In the genomic region with DNA sequence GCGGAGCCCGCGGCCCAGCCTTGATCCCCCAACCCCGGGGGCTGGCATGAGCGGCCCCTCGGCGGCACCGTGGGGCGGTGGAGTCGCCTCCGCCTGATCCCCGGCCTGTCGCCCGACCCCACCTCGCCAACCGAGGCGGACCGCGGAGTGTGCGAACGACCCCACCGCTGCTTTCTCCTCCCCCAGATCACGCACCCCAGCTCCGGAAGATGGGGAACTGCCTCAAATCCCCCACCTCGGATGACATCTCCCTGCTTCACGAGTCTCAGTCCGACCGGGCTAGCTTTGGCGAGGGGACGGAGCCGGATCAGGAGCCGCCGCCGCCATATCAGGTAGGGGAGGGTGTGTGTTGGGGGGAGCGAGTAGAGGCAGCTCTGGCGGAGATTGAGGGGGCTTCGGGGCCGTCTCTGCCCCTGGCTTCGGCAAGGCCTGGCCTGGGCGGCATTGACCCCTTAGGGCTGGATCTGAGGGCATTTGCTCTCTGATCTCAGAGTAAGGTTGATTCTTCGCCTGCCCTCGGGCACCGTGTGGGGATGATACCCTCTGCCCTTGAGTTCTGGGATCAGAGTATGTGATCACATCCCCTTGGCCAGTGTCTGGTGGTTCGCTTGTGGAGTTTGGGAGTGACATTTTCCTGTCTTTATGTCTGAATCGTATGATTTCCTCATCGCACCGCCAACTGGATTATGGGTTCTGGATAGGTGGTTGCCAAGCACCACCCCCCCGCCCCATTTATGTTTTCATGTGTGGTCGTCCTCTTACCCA, we compare ENCODE assay signal across 1 cellular context.
TF ChIP-seq lines count a peak whose summit lies in the region.

No MANE protein-coding gene starts in this region.

TF ChIP-seq in HEK293, 187 proteins besides CTCF, POLR2A, EP300 and RAD21 (continued from another document and continues in another):
- no peak for TF ChIP-seq ATF2 (tag by site-specific recombination; IDR thresholded peaks at IDR 0.05; ENCODE audit: low read depth)
- no peak for TF ChIP-seq HOXA7 (CRISPR knock-in tag; IDR thresholded peaks at IDR 0.05; ENCODE audit: borderline replicate concordance)
- no peak for TF ChIP-seq ZSCAN5A (tag by site-specific recombination; IDR thresholded peaks at IDR 0.05)
- TF ChIP-seq, protein P1, sequence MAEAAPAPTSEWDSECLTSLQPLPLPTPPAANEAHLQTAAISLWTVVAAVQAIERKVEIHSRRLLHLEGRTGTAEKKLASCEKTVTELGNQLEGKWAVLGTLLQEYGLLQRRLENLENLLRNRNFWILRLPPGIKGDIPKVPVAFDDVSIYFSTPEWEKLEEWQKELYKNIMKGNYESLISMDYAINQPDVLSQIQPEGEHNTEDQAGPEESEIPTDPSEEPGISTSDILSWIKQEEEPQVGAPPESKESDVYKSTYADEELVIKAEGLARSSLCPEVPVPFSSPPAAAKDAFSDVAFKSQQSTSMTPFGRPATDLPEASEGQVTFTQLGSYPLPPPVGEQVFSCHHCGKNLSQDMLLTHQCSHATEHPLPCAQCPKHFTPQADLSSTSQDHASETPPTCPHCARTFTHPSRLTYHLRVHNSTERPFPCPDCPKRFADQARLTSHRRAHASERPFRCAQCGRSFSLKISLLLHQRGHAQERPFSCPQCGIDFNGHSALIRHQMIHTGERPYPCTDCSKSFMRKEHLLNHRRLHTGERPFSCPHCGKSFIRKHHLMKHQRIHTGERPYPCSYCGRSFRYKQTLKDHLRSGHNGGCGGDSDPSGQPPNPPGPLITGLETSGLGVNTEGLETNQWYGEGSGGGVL (tag by site-specific recombination; IDR thresholded peaks at IDR 0.05) = peak; percentile 73; the same call in 1 of the 2 replicates
- TF ChIP-seq ZNF366 (tag by site-specific recombination; conservative IDR thresholded peaks at IDR 0.05) = peak; percentile 26; the same call in 1 of the 2 replicates
- TF ChIP-seq, protein P2, sequence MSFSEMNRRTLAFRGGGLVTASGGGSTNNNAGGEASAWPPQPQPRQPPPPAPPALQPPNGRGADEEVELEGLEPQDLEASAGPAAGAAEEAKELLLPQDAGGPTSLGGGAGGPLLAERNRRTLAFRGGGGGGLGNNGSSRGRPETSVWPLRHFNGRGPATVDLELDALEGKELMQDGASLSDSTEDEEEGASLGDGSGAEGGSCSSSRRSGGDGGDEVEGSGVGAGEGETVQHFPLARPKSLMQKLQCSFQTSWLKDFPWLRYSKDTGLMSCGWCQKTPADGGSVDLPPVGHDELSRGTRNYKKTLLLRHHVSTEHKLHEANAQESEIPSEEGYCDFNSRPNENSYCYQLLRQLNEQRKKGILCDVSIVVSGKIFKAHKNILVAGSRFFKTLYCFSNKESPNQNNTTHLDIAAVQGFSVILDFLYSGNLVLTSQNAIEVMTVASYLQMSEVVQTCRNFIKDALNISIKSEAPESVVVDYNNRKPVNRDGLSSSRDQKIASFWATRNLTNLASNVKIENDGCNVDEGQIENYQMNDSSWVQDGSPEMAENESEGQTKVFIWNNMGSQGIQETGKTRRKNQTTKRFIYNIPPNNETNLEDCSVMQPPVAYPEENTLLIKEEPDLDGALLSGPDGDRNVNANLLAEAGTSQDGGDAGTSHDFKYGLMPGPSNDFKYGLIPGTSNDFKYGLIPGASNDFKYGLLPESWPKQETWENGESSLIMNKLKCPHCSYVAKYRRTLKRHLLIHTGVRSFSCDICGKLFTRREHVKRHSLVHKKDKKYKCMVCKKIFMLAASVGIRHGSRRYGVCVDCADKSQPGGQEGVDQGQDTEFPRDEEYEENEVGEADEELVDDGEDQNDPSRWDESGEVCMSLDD (tag by site-specific recombination; IDR thresholded peaks at IDR 0.05) = peak; percentile 71; the same call in 1 of the 2 replicates
- no peak for TF ChIP-seq ZNF214 (tag by site-specific recombination; IDR thresholded peaks at IDR 0.05; ENCODE audit: borderline replicate concordance)
- TF ChIP-seq ZBTB11 (tag by site-specific recombination; conservative IDR thresholded peaks at IDR 0.05; ENCODE audit: low read depth) = peak; percentile 42; the same call in 1 of the 2 replicates
- 0 out of 2 replicates have a peak, but pooled peaks have one; percentile 29 for TF ChIP-seq ZNF146 (tag by site-specific recombination; IDR thresholded peaks at IDR 0.05)
- no peak for TF ChIP-seq ZNF473 (tag by site-specific recombination; IDR thresholded peaks at IDR 0.05)
- TF ChIP-seq WT1 (tag by site-specific recombination; IDR thresholded peaks at IDR 0.05) = no peak; the same call in 1 of the 2 replicates
- TF ChIP-seq ZXDB (tag by site-specific recombination; IDR thresholded peaks at IDR 0.05) = peak; percentile 28; the same call in 1 of the 2 replicates
- TF ChIP-seq SP7 (tag by site-specific recombination; IDR thresholded peaks at IDR 0.05) = 0 out of 2 replicates have a peak, but pooled peaks have one; percentile 54
- TF ChIP-seq ZNF239 (tag by site-specific recombination; IDR thresholded peaks at IDR 0.05) = 0 out of 2 replicates have a peak, but pooled peaks have one; percentile 10
- TF ChIP-seq, protein P3, sequence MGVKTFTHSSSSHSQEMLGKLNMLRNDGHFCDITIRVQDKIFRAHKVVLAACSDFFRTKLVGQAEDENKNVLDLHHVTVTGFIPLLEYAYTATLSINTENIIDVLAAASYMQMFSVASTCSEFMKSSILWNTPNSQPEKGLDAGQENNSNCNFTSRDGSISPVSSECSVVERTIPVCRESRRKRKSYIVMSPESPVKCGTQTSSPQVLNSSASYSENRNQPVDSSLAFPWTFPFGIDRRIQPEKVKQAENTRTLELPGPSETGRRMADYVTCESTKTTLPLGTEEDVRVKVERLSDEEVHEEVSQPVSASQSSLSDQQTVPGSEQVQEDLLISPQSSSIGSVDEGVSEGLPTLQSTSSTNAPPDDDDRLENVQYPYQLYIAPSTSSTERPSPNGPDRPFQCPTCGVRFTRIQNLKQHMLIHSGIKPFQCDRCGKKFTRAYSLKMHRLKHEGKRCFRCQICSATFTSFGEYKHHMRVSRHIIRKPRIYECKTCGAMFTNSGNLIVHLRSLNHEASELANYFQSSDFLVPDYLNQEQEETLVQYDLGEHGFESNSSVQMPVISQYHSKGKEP (tag by site-specific recombination; IDR thresholded peaks at IDR 0.05) = no peak
- TF ChIP-seq REST (tag by site-specific recombination; IDR thresholded peaks at IDR 0.05) = no peak
- TF ChIP-seq KLF16 (tag by site-specific recombination; IDR thresholded peaks at IDR 0.05) = peak; percentile 30; the same call in 1 of the 2 replicates
- TF ChIP-seq ZNF341 (tag by site-specific recombination; IDR thresholded peaks at IDR 0.05; ENCODE audit: low read depth) = peak; percentile 86
- no peak for TF ChIP-seq ELK4 (IDR thresholded peaks at IDR 0.05; ENCODE audit: borderline replicate concordance, low read depth, low read length)
- TF ChIP-seq ZNF274 (IDR thresholded peaks at IDR 0.05; ENCODE audit: low read length) = no peak
- TF ChIP-seq ZNF274 (tag by site-specific recombination; IDR thresholded peaks at IDR 0.05; ENCODE audit: borderline replicate concordance) = no peak
- no peak for TF ChIP-seq ZNF157 (tag by site-specific recombination; IDR thresholded peaks at IDR 0.05)
- TF ChIP-seq HOXD13 (CRISPR knock-in tag; IDR thresholded peaks at IDR 0.05; ENCODE audit: borderline replicate concordance) = 0 out of 2 replicates have a peak, but pooled peaks have one; percentile 18
- TF ChIP-seq IKZF3 (tag by site-specific recombination; IDR thresholded peaks at IDR 0.05) = no peak
- TF ChIP-seq ZNF777 (tag by site-specific recombination; IDR thresholded peaks at IDR 0.05; ENCODE audit: borderline replicate concordance) = no peak; the same call in 1 of the 2 replicates
- TF ChIP-seq MZF1 (tag by site-specific recombination; IDR thresholded peaks at IDR 0.05; ENCODE audit: borderline replicate concordance) = 0 out of 2 replicates have a peak, but pooled peaks have one; percentile 34
- TF ChIP-seq ZNF610 (tag by site-specific recombination; IDR thresholded peaks at IDR 0.05; ENCODE audit: borderline replicate concordance) = no peak
- no peak for TF ChIP-seq ZNF112 (tag by site-specific recombination; IDR thresholded peaks at IDR 0.05)
- TF ChIP-seq ZNF626 (tag by site-specific recombination; IDR thresholded peaks at IDR 0.05) = no peak
- peak; percentile 67 for TF ChIP-seq SP2 (tag by site-specific recombination; IDR thresholded peaks at IDR 0.05)
- TF ChIP-seq GLIS2 (tag by site-specific recombination; IDR thresholded peaks at IDR 0.05) = peak; percentile 95
- no peak for TF ChIP-seq ZNF433 (tag by site-specific recombination; IDR thresholded peaks at IDR 0.05; ENCODE audit: low read depth)
- TF ChIP-seq, protein P4, sequence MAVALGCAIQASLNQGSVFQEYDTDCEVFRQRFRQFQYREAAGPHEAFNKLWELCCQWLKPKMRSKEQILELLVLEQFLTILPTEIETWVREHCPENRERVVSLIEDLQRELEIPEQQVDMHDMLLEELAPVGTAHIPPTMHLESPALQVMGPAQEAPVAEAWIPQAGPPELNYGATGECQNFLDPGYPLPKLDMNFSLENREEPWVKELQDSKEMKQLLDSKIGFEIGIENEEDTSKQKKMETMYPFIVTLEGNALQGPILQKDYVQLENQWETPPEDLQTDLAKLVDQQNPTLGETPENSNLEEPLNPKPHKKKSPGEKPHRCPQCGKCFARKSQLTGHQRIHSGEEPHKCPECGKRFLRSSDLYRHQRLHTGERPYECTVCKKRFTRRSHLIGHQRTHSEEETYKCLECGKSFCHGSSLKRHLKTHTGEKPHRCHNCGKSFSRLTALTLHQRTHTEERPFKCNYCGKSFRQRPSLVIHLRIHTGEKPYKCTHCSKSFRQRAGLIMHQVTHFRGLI (tag by site-specific recombination; IDR thresholded peaks at IDR 0.05) = no peak
- no peak for TF ChIP-seq ZNF48 (tag by site-specific recombination; IDR thresholded peaks at IDR 0.05)
- TF ChIP-seq ZNF155 (tag by site-specific recombination; IDR thresholded peaks at IDR 0.05) = no peak
